23 cellular contexts compared by ENCODE assay signal in the genomic region with DNA sequence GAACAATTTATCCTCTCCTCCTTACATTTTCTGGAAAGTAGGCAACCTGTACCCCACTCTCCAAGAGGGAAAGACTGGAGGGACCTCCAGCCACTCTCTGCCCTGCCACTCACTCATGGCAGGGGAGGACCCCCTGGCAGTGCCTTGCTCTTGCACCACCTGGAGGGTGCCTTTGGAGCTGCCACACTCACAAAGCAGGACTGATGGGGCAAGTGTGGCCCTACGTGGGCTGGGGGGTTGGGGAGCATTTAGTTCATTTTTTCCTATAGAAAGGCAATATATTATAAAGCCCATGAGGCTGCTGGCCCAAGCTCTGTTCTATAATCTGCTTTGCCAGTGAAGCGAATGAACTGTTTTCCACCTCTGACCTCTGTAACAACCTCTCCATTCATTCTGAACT. TPM values are rescaled to one million over a fixed set of nuclear protein-coding genes. Genes with fewer than 3 reads are reported as not detected.
DNase-seq lines count a peak whose midpoint lies in the region; ATAC-seq and TF ChIP-seq lines count a peak whose summit lies in the region.
"Had no signal": no experiment of that assay in that cellular context is flagged by ENCODE, and none has a peak within 500 bp of the region (broad histone marks: within the 10 kb centered on the region; RNA-seq: fewer than 3 reads in every experiment).

No MANE protein-coding gene starts in this region.

- no peaks in the 10 kb centered on the region for H3K9me2 ChIP-seq in GM23338 (ENCODE audit: insufficient read depth)
- no peaks in the 10 kb centered on the region for H3K9me2 ChIP-seq in PC-3 (replicated peaks; ENCODE audit: low read length)

- H3F3A ChIP-seq in GM23338 (replicated peaks; ENCODE audit: low read depth) (no peaks in the 10 kb centered on the region), PC-3 (ENCODE audit: low read length, unreplicated experiment) (no peaks in the 10 kb centered on the region)

- CTCF ChIA-PET in PC-3 (lab: Charles Lee), result no interaction called here

- H3K27me3 Mint-ChIP-seq in GM23338 (ENCODE audit: insufficient read depth, low read depth, poor library complexity), result peaks cover 8% of the 10 kb centered on the region

- no peak for ATAC-seq in DND-41 (ENCODE audit: insufficient read depth, low read depth)
- no peak for ATAC-seq in GM23338
- ATAC-seq in PC-3, result no peak
- ATAC-seq in HG02588 (IDR thresholded peaks at IDR 0.05; ENCODE audit: unreplicated experiment), result no peak
- ATAC-seq: stimulated activated memory B cell treated with anti-CD40 and anti-IgM and Interleukin-4, amounts not matched to agents 10 μg/mL and 1 μg/mL and 100 μg/mL, for 72 hours had no signal

- TF ChIP-seq CTCF in DND-41 (IDR thresholded peaks at IDR 0.05; ENCODE audit: borderline replicate concordance, extremely low read depth, low read length, poor library complexity, severe bottlenecking) (peak; percentile 38), GM23338 (conservative IDR thresholded peaks at IDR 0.05; ENCODE audit: low read depth in 2 of 2) (peak; percentile 10 to 19; a peak in 1 of 4 replicates), PC-3 (conservative IDR thresholded peaks at IDR 0.05; ENCODE audit: low read depth, low read length) (peak; percentile 24; the same call in 1 of the 2 replicates), prostate gland (IDR thresholded peaks at IDR 0.05) (no peak), dorsolateral prefrontal cortex (IDR thresholded peaks at IDR 0.05 in 54 of 56, conservative IDR thresholded peaks at IDR 0.05 in 2 of 56; ENCODE audit: low read depth in 1 of 56, partially characterized antibody in 56 of 56) (no peak)

- no peak overlapping the region for H3K9ac ChIP-seq in DND-41 (ENCODE audit: low read depth, low read length)
- H3K9ac ChIP-seq in PC-3 (ENCODE audit: low read length), result no peak overlapping the region

- no peak for DNase-seq in DND-41
- no peak for DNase-seq in GM23338 (ENCODE audit: low spot score)
- no peak for DNase-seq in PC-3
- DNase-seq in prostate gland (ENCODE audit: low spot score), result no peak
- no peak for DNase-seq in NCI-H748 (lab: John Stamatoyannopoulos, UW; ENCODE audit: unreplicated experiment)
- no peak for DNase-seq in dorsolateral prefrontal cortex
- no peak for DNase-seq in NCI-H510A (lab: John Stamatoyannopoulos, UW)
- DNase-seq: activated CD4-positive, alpha-beta T cell treated with anti-CD3 and anti-CD28 coated beads, Interleukin-2, amount 50 U/mL, for 4 hours; activated CD8-positive, alpha-beta memory T cell treated with anti-CD3 and anti-CD28 coated beads, Interleukin-2, amount 50 U/mL, for 4 hours; activated naive CD4-positive, alpha-beta T cell treated with anti-CD3 and anti-CD28 coated beads, Interleukin-2, amount 50 U/mL, for 16 hours; Caco-2; dermis blood vessel endothelial cell; DMS79 treated with DMSO at 0.1 percent for 48 hours; head of caudate nucleus; NCI-H2171 treated with DMSO at 0.1 percent for 48 hours; NCI-H526; OCI-M1; Right ventricle myocardium superior had no signal

- no peaks in the 10 kb centered on the region for H3K9me3 Mint-ChIP-seq in GM23338
- H3K9me3 Mint-ChIP-seq: stimulated activated memory B cell treated with anti-CD40 and anti-IgM and Interleukin-4, amounts not matched to agents 10 μg/mL and 1 μg/mL and 100 μg/mL, for 72 hours; T-helper 2 cell treated with Interferon-gamma antibody and Interleukin-4, amounts not matched to agents 5 μg/mL and 100 μg/mL, for 36 hours had no signal

- H3K4me2 ChIP-seq in DND-41 (ENCODE audit: insufficient read depth, low read length) (no peak overlapping the region), GM23338 (no peak overlapping the region), PC-3 (ENCODE audit: low read length) (no peak overlapping the region)

- H3K36me3 ChIP-seq in DND-41 (ENCODE audit: insufficient read depth, low read length) (peaks cover 23% of the 10 kb centered on the region), GM23338 (ENCODE audit: insufficient read depth) (no peaks in the 10 kb centered on the region), PC-3 (ENCODE audit: low read depth, low read length) (no peaks in the 10 kb centered on the region), prostate gland (no peaks in the 10 kb centered on the region)
- H3K36me3 ChIP-seq: neutrophil had no signal

- H3K79me2 ChIP-seq in DND-41 (ENCODE audit: insufficient read depth, low read length), result no peaks in the 10 kb centered on the region
- H3K79me2 ChIP-seq in GM23338 (replicated peaks; ENCODE audit: insufficient read depth), result no peaks in the 10 kb centered on the region
- H3K79me2 ChIP-seq in PC-3 (ENCODE audit: low read length), result no peaks in the 10 kb centered on the region

- 79% methylated on average over 2 of the region's 2 CpGs for WGBS in prostate gland

- peaks cover 9% of the 10 kb centered on the region for H3K4me1 Mint-ChIP-seq in GM23338

- H3K9me3 ChIP-seq in DND-41 (ENCODE audit: insufficient read depth, low read length, severe bottlenecking) (no peaks in the 10 kb centered on the region), PC-3 (ENCODE audit: low read length) (no peaks in the 10 kb centered on the region), prostate gland (no peaks in the 10 kb centered on the region)
- H3K9me3 ChIP-seq: Caco-2, neutrophil, suprapubic skin had no signal

- H3K4me3 ChIP-seq in DND-41 (ENCODE audit: low read depth in 1 of 2, low read length in 2 of 2), result no peak overlapping the region
- H3K4me3 ChIP-seq in GM23338, result no peak overlapping the region
- no peak overlapping the region for H3K4me3 ChIP-seq in PC-3 (ENCODE audit: low read length)
- no peak overlapping the region for H3K4me3 ChIP-seq in prostate gland
- H3K4me3 ChIP-seq in dorsolateral prefrontal cortex, result no peak overlapping the region
- H3K4me3 ChIP-seq: suprapubic skin had no signal

- POLR2A ChIA-PET in PC-3 (lab: Charles Lee; ENCODE audit: unreplicated experiment), result no interaction called here

- intact Hi-C loops in PC-3 (cut with micrococcal nuclease) (loop anchor here (5.0 kb wide), 1 partner anchor 61 kb away; no protein-coding TSS in a partner anchor), prostate gland (cut with DNase I) (no loop called here), dorsolateral prefrontal cortex (cut with DNase I) (loop anchor here (10.0 kb wide), 2 partner anchors 258 to 362 kb away; a partner anchor contains a TSS)

- H3K27me3 ChIP-seq in DND-41 (ENCODE audit: insufficient read depth, low read length, poor library complexity) (no peaks in the 10 kb centered on the region), GM23338 (ENCODE audit: insufficient read depth) (no peaks in the 10 kb centered on the region), PC-3 (ENCODE audit: low read length) (no peaks in the 10 kb centered on the region), prostate gland (replicated peaks; ENCODE audit: insufficient read depth) (no peaks in the 10 kb centered on the region), dorsolateral prefrontal cortex (no peaks in the 10 kb centered on the region)
- H3K27me3 ChIP-seq: neutrophil, suprapubic skin had no signal

- no peak overlapping the region for H3K27ac Mint-ChIP-seq in GM23338
- H3K27ac Mint-ChIP-seq: stimulated activated memory B cell treated with anti-CD40 and anti-IgM and Interleukin-4, amounts not matched to agents 10 μg/mL and 1 μg/mL and 100 μg/mL, for 72 hours; T-helper 2 cell treated with Interferon-gamma antibody and Interleukin-4, amounts not matched to agents 5 μg/mL and 100 μg/mL, for 36 hours had no signal

- H3K4me1 ChIP-seq in DND-41 (ENCODE audit: insufficient read depth, low read length) (no peaks in the 10 kb centered on the region), GM23338 (ENCODE audit: insufficient read depth) (no peaks in the 10 kb centered on the region), PC-3 (ENCODE audit: insufficient read depth, low read length) (peaks cover 17% of the 10 kb centered on the region), prostate gland (replicated peaks) (no peaks in the 10 kb centered on the region)

- H4K20me1 ChIP-seq in DND-41 (ENCODE audit: insufficient read depth, low read length) (no peaks in the 10 kb centered on the region), GM23338 (replicated peaks; ENCODE audit: insufficient read depth) (no peaks in the 10 kb centered on the region), PC-3 (ENCODE audit: low read length) (no peaks in the 10 kb centered on the region)

- no TSS peak for BruUV-seq in PC-3 (replicated peaks; lab: Mats Ljungman, UMichigan)

- H3K27ac ChIP-seq in DND-41 (ENCODE audit: low read length) (no peak overlapping the region), GM23338 (ENCODE audit: low read depth) (no peak overlapping the region), PC-3 (ENCODE audit: low read length) (no peak overlapping the region), prostate gland (peak overlapping the region; percentile 40 to 60), dorsolateral prefrontal cortex (peak overlapping the region in 10 of 59 donors; percentile 5 to 71 (median 34))
- H3K27ac ChIP-seq: neutrophil had no signal

- H3K36me3 Mint-ChIP-seq in GM23338 (ENCODE audit: low read depth), result no peaks in the 10 kb centered on the region; the same call in 1 of the 3 replicates
- H3K36me3 Mint-ChIP-seq: stimulated activated memory B cell treated with anti-CD40 and anti-IgM and Interleukin-4, amounts not matched to agents 10 μg/mL and 1 μg/mL and 100 μg/mL, for 72 hours had no signal

- H2AFZ ChIP-seq in DND-41 (ENCODE audit: low read depth, low read length) (no peak overlapping the region), GM23338 (no peak overlapping the region), PC-3 (ENCODE audit: low read length) (no peak overlapping the region)

- no peak for TF ChIP-seq POLR2A in prostate gland (IDR thresholded peaks at IDR 0.05)

- H3K4me3 Mint-ChIP-seq in GM23338, result no peak overlapping the region
- H3K4me3 Mint-ChIP-seq: stimulated activated memory B cell treated with anti-CD40 and anti-IgM and Interleukin-4, amounts not matched to agents 10 μg/mL and 1 μg/mL and 100 μg/mL, for 72 hours; T-helper 2 cell treated with Interferon-gamma antibody and Interleukin-4, amounts not matched to agents 5 μg/mL and 100 μg/mL, for 36 hours had no signal

TF ChIP-seq in GM23338, 12 proteins besides CTCF, POLR2A, EP300 and RAD21 (continues in another document):
- TF ChIP-seq, protein P1, sequence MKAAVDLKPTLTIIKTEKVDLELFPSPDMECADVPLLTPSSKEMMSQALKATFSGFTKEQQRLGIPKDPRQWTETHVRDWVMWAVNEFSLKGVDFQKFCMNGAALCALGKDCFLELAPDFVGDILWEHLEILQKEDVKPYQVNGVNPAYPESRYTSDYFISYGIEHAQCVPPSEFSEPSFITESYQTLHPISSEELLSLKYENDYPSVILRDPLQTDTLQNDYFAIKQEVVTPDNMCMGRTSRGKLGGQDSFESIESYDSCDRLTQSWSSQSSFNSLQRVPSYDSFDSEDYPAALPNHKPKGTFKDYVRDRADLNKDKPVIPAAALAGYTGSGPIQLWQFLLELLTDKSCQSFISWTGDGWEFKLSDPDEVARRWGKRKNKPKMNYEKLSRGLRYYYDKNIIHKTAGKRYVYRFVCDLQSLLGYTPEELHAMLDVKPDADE (IDR thresholded peaks at IDR 0.05), result no peak
- TF ChIP-seq ZNF114 (CRISPR knock-in tag; IDR thresholded peaks at IDR 0.05) (no peak), STAT1 (IDR thresholded peaks at IDR 0.05; ENCODE audit: unreplicated experiment) (no peak)

RNA-seq across cellular contexts. Expression of a gene that starts 50.3 kb away (rescaled TPM):
- total RNA-seq in GM23338 (2014; rRNA removed; shearing (Covaris generic)), result 11.6 and 13.6 TPM in 2 replicates
- polyA plus RNA-seq in GM23338 (2016; fragmentation: Nextera tagmentation; extraction: Ambion mirVana), result 6.7 and 7.9 TPM in 2 replicates
- total RNA-seq in PC-3 (2014; rRNA removed) (10.3 and 11.8 TPM in 2 replicates), prostate gland (10 to 100 TPM in 1 of 2 donors, 1 to 10 TPM in 1; 4.5 to 23.3 TPM), dorsolateral prefrontal cortex (10 to 100 TPM in 108 of 120 experiments, 1 to 10 TPM in 12; 7.9 to 19.9 (median 13.2) TPM)

Comparison
In these comparisons a context has a peak if more than half of its experiments do, and no peak if none do; other contexts are left out.
1. H3K27ac ChIP-seq: peak in prostate gland (2 of 2); none in DND-41 (single experiment), GM23338 (single experiment) and PC-3 (single experiment).
2. CTCF ChIP-seq: peak in DND-41 (single experiment), GM23338 (2 of 2) and PC-3 (single experiment); none in prostate gland (0 of 4) and dorsolateral prefrontal cortex (0 of 56).